In the genomic region with DNA sequence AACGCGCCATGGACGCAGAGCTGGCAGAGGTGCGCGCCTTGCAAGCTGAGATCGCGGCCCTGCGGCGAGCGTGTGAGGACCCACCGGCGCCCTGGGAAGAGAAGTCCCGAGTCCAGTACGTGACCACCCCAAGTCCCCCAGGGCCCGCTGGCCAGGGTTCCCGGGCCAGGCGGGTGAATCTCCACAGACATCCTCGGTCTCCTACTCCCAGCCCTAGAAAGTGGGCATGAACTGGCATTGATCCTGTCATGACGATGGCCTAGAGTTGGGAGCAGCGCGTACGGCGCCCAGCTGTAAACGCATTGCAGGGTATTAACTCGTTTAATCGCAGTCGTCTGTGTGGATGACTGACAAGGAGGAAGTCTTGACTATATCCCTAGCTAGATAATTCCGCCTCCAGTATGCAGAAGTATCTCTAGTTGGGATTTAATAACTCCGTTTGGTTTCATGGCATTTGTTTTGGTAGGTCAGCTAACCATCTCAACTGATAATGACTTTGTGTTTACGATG, we compare ENCODE assay signal across 9 cellular contexts. TPM values are rescaled to one million over a fixed set of nuclear protein-coding genes. Genes with fewer than 3 reads are reported as not detected.
DNase-seq lines count a peak whose midpoint lies in the region; ATAC-seq, FAIRE-seq and TF ChIP-seq lines count a peak whose summit lies in the region.
"Had no signal": no experiment of that assay in that cellular context is flagged by ENCODE, and none has a peak within 500 bp of the region (broad histone marks: within the 10 kb centered on the region; RNA-seq: fewer than 3 reads in every experiment).

No MANE protein-coding gene starts in this region.

- intact Hi-C loops in activated CD8-positive, alpha-beta T cell treated with anti-CD3 and anti-CD28 coated beads for 36 hours (cut with micrococcal nuclease) = loop anchor here (10.0 kb wide), 2 partner anchors 119 to 309 kb away; no protein-coding TSS in a partner anchor
- intact Hi-C loops in right cardiac atrium (cut with DNase I) = loop anchor here in 1 of 4 donors (10.0 kb wide), 1 partner anchor 309 kb away; no protein-coding TSS in a partner anchor

- peak overlapping the region; percentile 98 for H3K9ac ChIP-seq in smooth muscle cell (ENCODE audit: low read depth)

- H3K79me2 ChIP-seq in smooth muscle cell (ENCODE audit: low read depth) = peaks cover 29% of the 10 kb centered on the region

- no peaks in the 10 kb centered on the region for H4K20me1 ChIP-seq in smooth muscle cell (ENCODE audit: low read depth)

- no peak for FAIRE-seq in HTR-8/SVneo (lab: Jason Lieb, UNC)
- FAIRE-seq: A204.1 had no signal

- no peaks in the 10 kb centered on the region for H3K4me1 ChIP-seq in right cardiac atrium (ENCODE audit: control insufficient read depth, insufficient read depth, low read length)
- peaks cover 19% of the 10 kb centered on the region for H3K4me1 ChIP-seq in smooth muscle cell (ENCODE audit: low read depth)

- POLR2A ChIA-PET in activated CD8-positive, alpha-beta T cell treated with anti-CD3 and anti-CD28 coated beads for 36 hours (lab: Charles Lee) = interaction anchor here (0.6 to 2.5 kb wide), 16 partner anchors 9 to 1500 kb away, joined by 3 to 13 read pairs (median 4); partner anchors contain the start of genes IARS1 and IPPK

- H3K4me1 Mint-ChIP-seq in activated CD8-positive, alpha-beta T cell treated with anti-CD3 and anti-CD28 coated beads for 36 hours (ENCODE audit: low read depth) = peaks cover 33% of the 10 kb centered on the region

- H3K27ac ChIP-seq in HL-60 (replicated peaks) (peak overlapping the region; percentile 100), right cardiac atrium (ENCODE audit: low read length) (peak overlapping the region; percentile 91), smooth muscle cell (ENCODE audit: low read depth) (peak overlapping the region; percentile 97)

- no peaks in the 10 kb centered on the region for H3K27me3 Mint-ChIP-seq in activated CD8-positive, alpha-beta T cell treated with anti-CD3 and anti-CD28 coated beads for 36 hours

- H3K9me3 ChIP-seq in right cardiac atrium (ENCODE audit: control insufficient read depth, low read length) (no peaks in the 10 kb centered on the region), smooth muscle cell (replicated peaks; ENCODE audit: low read depth) (no peaks in the 10 kb centered on the region)

- H3K36me3 ChIP-seq in smooth muscle cell (ENCODE audit: low read depth) = peaks cover 6% of the 10 kb centered on the region

- H3K4me3 ChIP-seq in HL-60 (replicated peaks; ENCODE audit: insufficient read depth, low read length) (peak overlapping the region; percentile 84), right cardiac atrium (ENCODE audit: low read length) (peak overlapping the region; percentile 99), smooth muscle cell (peak overlapping the region; percentile 70)

- 1% methylated on average over 30 of the region's 30 CpGs for WGBS in right cardiac atrium
- WGBS in smooth muscle cell (ENCODE audit: low lambda C conversion rate) = 3% methylated on average over 30 of the region's 30 CpGs

- H2AFZ ChIP-seq in smooth muscle cell (ENCODE audit: low read depth) = peak overlapping the region; percentile 94

- no peaks in the 10 kb centered on the region for H3K9me3 Mint-ChIP-seq in activated CD8-positive, alpha-beta T cell treated with anti-CD3 and anti-CD28 coated beads for 36 hours

- no peaks in the 10 kb centered on the region for H3F3A ChIP-seq in smooth muscle cell (ENCODE audit: low read depth)

- peak; percentile 76 for DNase-seq in DMS 273 (lab: John Stamatoyannopoulos, UW; ENCODE audit: unreplicated experiment)
- DNase-seq in DMS 273 treated with DMSO at 0.1 percent for 48 hours (lab: John Stamatoyannopoulos, UW) = no peak
- peak in 1 of 2 experiments; percentile 53 for DNase-seq in HL-60 (ENCODE audit: low read depth in 1 of 2, low spot score in 1 of 2)
- no peak for DNase-seq in activated CD8-positive, alpha-beta T cell treated with anti-CD3 and anti-CD28 coated beads for 36 hours
- DNase-seq in right cardiac atrium = no peak
- DNase-seq in smooth muscle cell (lab: John Stamatoyannopoulos, UW; ENCODE audit: unreplicated experiment) = no peak
- DNase-seq in HTR-8/SVneo (ENCODE audit: insufficient read length, low spot score) = no peak

- H3K4me3 Mint-ChIP-seq in activated CD8-positive, alpha-beta T cell treated with anti-CD3 and anti-CD28 coated beads for 36 hours = peak overlapping the region; percentile 99

- peak overlapping the region; percentile 98 for H3K27ac Mint-ChIP-seq in activated CD8-positive, alpha-beta T cell treated with anti-CD3 and anti-CD28 coated beads for 36 hours

- peak; percentile 1 for ATAC-seq in activated CD8-positive, alpha-beta T cell treated with anti-CD3 and anti-CD28 coated beads for 36 hours
- no peak for ATAC-seq in right cardiac atrium
- no peak for ATAC-seq in GM18909 (IDR thresholded peaks at IDR 0.05; ENCODE audit: poor library complexity, unreplicated experiment)

- CTCF ChIA-PET in activated CD8-positive, alpha-beta T cell treated with anti-CD3 and anti-CD28 coated beads for 36 hours (lab: Charles Lee) = interaction anchor here (1.3 to 1.7 kb wide), 4 partner anchors 34 to 188 kb away, joined by 3 to 7 read pairs (median 5); no protein-coding TSS in a partner anchor

- TF ChIP-seq CTCF in HL-60 (IDR thresholded peaks at IDR 0.05; ENCODE audit: insufficient read depth, low read length) = no peak
- no peak for TF ChIP-seq CTCF in activated CD8-positive, alpha-beta T cell treated with anti-CD3 and anti-CD28 coated beads for 36 hours (IDR thresholded peaks at IDR 0.05)
- TF ChIP-seq CTCF in smooth muscle cell (IDR thresholded peaks at IDR 0.05; ENCODE audit: borderline replicate concordance, insufficient read depth, poor library complexity, severe bottlenecking) = no peak

- H3K27me3 ChIP-seq in HL-60 (ENCODE audit: insufficient read depth, poor library complexity, severe bottlenecking) (no peaks in the 10 kb centered on the region), right cardiac atrium (ENCODE audit: control insufficient read depth, insufficient read depth) (no peaks in the 10 kb centered on the region), smooth muscle cell (ENCODE audit: low read depth) (no peaks in the 10 kb centered on the region)

- peak overlapping the region; percentile 98 for H3K4me2 ChIP-seq in smooth muscle cell

- H3K36me3 Mint-ChIP-seq in activated CD8-positive, alpha-beta T cell treated with anti-CD3 and anti-CD28 coated beads for 36 hours (ENCODE audit: low read depth) = peaks cover 25% of the 10 kb centered on the region

RNA-seq across cellular contexts. Expression of gene CENPP, which starts 0.3 kb away (rescaled TPM):
- total RNA-seq in activated CD8-positive, alpha-beta T cell treated with anti-CD3 and anti-CD28 coated beads for 36 hours = 10 to 100 TPM; 22.5 to 28.7 TPM
- total RNA-seq in right cardiac atrium = 1 to 10 TPM; 2.0 to 4.0 (median 3.0) TPM
- 2.0 TPM for polyA plus RNA-seq in right cardiac atrium
- 4.2 and 10.8 TPM in 2 replicates for total RNA-seq in smooth muscle cell
- polyA plus RNA-seq in smooth muscle cell = 12.1 and 17.5 TPM in 2 replicates

RNA-seq across cellular contexts. Expression of gene NOL8, which starts 0.9 kb away (rescaled TPM):
- 10 to 100 TPM; 44.1 to 46.5 TPM for total RNA-seq in activated CD8-positive, alpha-beta T cell treated with anti-CD3 and anti-CD28 coated beads for 36 hours
- total RNA-seq in right cardiac atrium (10 to 100 TPM; 15.7 to 19.0 (median 16.3) TPM), smooth muscle cell (13.0 and 21.3 TPM in 2 replicates)
- polyA plus RNA-seq in right cardiac atrium (10.9 TPM), smooth muscle cell (15.1 and 16.9 TPM in 2 replicates)

RNA-seq across cellular contexts. Expression of gene IARS1, which starts 32.5 kb away (rescaled TPM):
- total RNA-seq in activated CD8-positive, alpha-beta T cell treated with anti-CD3 and anti-CD28 coated beads for 36 hours = 100 to 1,000 TPM; 247 to 251 TPM
- total RNA-seq in right cardiac atrium (10 to 100 TPM; 46.4 to 67.2 (median 55.1) TPM), smooth muscle cell (150 and 208 TPM in 2 replicates)
- polyA plus RNA-seq in right cardiac atrium (16.5 TPM), smooth muscle cell (85.0 and 93.0 TPM in 2 replicates)
